Comparison of ENCODE assay signal across 8 cellular contexts in genomic region chr17:61635913-61636432, GRCh38. TPM values are rescaled to one million over a fixed set of nuclear protein-coding genes. Genes with fewer than 3 reads are reported as not detected.
DNase-seq lines count a peak whose midpoint lies in the region; ATAC-seq, FAIRE-seq and TF ChIP-seq lines count a peak whose summit lies in the region.

No MANE protein-coding gene starts in this region.

- no peaks in the 10 kb centered on the region for H3K9me1 ChIP-seq in endothelial cell of umbilical vein (replicated peaks; ENCODE audit: control insufficient read depth, extremely low read depth, insufficient read depth, low read length)

- H3K36me3 ChIP-seq in endothelial cell of umbilical vein (ENCODE audit: control insufficient read depth in 2 of 2, extremely low read depth in 1 of 2, insufficient read depth in 2 of 2, low read length in 2 of 2): no peaks in the 10 kb centered on the region

- no peak overlapping the region for H2AFZ ChIP-seq in endothelial cell of umbilical vein (ENCODE audit: low read depth, low read length)

- H4K20me1 ChIP-seq in endothelial cell of umbilical vein (replicated peaks; ENCODE audit: control insufficient read depth, extremely low read depth, insufficient read depth, low read length): no peaks in the 10 kb centered on the region

- H3K27me3 ChIP-seq in endothelial cell of umbilical vein (ENCODE audit: control insufficient read depth in 2 of 2, insufficient read depth in 2 of 2, low read length in 2 of 2): peaks cover 2 to 7% of the 10 kb centered on the region in 2 experiments

- no peak for DNase-seq in AG09309 (ENCODE audit: low read depth)
- no peak for DNase-seq in GM18507 (ENCODE audit: extremely low spot score, insufficient read length, low read depth)
- peak; percentile 0 for DNase-seq in NCI-H345 treated with DMSO at 0.1 percent for 48 hours (lab: John Stamatoyannopoulos, UW; ENCODE audit: unreplicated experiment)
- DNase-seq in WTC11 (ENCODE audit: low spot score): peak; percentile 49
- peak; percentile 69 for DNase-seq in endothelial cell of umbilical vein (ENCODE audit: low read depth, low spot score)
- DNase-seq in pons (ENCODE audit: low spot score): peak; percentile 20
- no peak for DNase-seq in middle frontal gyrus (ENCODE audit: extremely low spot score, low spot score)

- H3K4me3 ChIP-seq in AG09309 (ENCODE audit: control insufficient read depth, low read depth, low read length) (no peak overlapping the region), endothelial cell of umbilical vein (replicated peaks in 1 of 3; ENCODE audit: insufficient read depth in 1 of 3, low read depth in 1 of 3, low read length in 3 of 3) (no peak overlapping the region)

- no peaks in the 10 kb centered on the region for H3K27me3 Mint-ChIP-seq in WTC11 (ENCODE audit: low read depth)

- POLR2A ChIA-PET in WTC11 (lab: Charles Lee): no interaction called here
- POLR2A ChIA-PET in endothelial cell of umbilical vein (lab: Charles Lee): no interaction called here

- intact Hi-C loops in endothelial cell of umbilical vein (cut with micrococcal nuclease): loop anchor here (1.0 to 10.0 kb wide), 6 partner anchors 201 to 589 kb away; no protein-coding TSS in a partner anchor

- CTCF ChIA-PET in WTC11 (lab: Charles Lee): interaction anchor here (0.6 to 2.8 kb wide), 18 partner anchors 10 to 492 kb away, joined by 3 to 27 read pairs (median 3); partner anchors contain the start of gene BRIP1
- CTCF ChIA-PET in endothelial cell of umbilical vein (lab: Charles Lee): interaction anchor here (0.6 to 6.0 kb wide), 25 partner anchors 11 to 1501 kb away, joined by 3 to 76 read pairs (median 4); partner anchors contain the start of gene BRIP1

- no TSS peak for BruUV-seq in endothelial cell of umbilical vein (replicated peaks; lab: Mats Ljungman, UMichigan)

- no peak for TF ChIP-seq POLR2A in endothelial cell of umbilical vein (IDR thresholded peaks at IDR 0.05; ENCODE audit: low read depth, low read length)

- no peaks in the 10 kb centered on the region for H3K79me2 ChIP-seq in endothelial cell of umbilical vein (ENCODE audit: control insufficient read depth, insufficient read depth, low read length)

- TF ChIP-seq CTCF in AG09309 (IDR thresholded peaks at IDR 0.05; ENCODE audit: control insufficient read depth, insufficient read depth, low read depth, low read length, missing control alignments) (peak; percentile 81), WTC11 (IDR thresholded peaks at IDR 0.05) (peak; percentile 54), endothelial cell of umbilical vein (IDR thresholded peaks at IDR 0.05; ENCODE audit: extremely low read depth in 1 of 2, insufficient read depth in 1 of 2, low read depth in 1 of 2, low read length in 2 of 2) (peak; percentile 56 to 64)

- dilution Hi-C loops in endothelial cell of umbilical vein (cut with MboI; ENCODE audit: extremely low pct_ligation_motif_present, low sequenced_read_pairs): no loop called here

- no peaks in the 10 kb centered on the region for H3K9me3 ChIP-seq in endothelial cell of umbilical vein (replicated peaks; ENCODE audit: control insufficient read depth, insufficient read depth, low read length)

- H3K27ac ChIP-seq in endothelial cell of umbilical vein (ENCODE audit: insufficient read depth, low read depth, low read length): no peak overlapping the region

- peaks cover 8% of the 10 kb centered on the region for H3K9me3 Mint-ChIP-seq in WTC11

- H3K4me3 Mint-ChIP-seq in WTC11: no peak overlapping the region

- H3K4me2 ChIP-seq in endothelial cell of umbilical vein (ENCODE audit: insufficient read depth, low read length): no peak overlapping the region

- H3K27ac Mint-ChIP-seq in WTC11: no peak overlapping the region

- FAIRE-seq in GM18507 (lab: Jason Lieb, UNC) (peak; percentile 95), endothelial cell of umbilical vein (lab: Jason Lieb, UNC) (peak; percentile 35)

- no peaks in the 10 kb centered on the region for H3K4me1 Mint-ChIP-seq in WTC11

- ATAC-seq in WTC11: peak; percentile 38; the same call in 1 of the 2 replicates
- no peak for ATAC-seq in HG03108 (IDR thresholded peaks at IDR 0.05; ENCODE audit: unreplicated experiment)

- no peaks in the 10 kb centered on the region for H3K36me3 Mint-ChIP-seq in WTC11

- H3K9ac ChIP-seq in endothelial cell of umbilical vein (replicated peaks; ENCODE audit: extremely low read depth, insufficient read depth, low read length): no peak overlapping the region

- H3K4me1 ChIP-seq in endothelial cell of umbilical vein (ENCODE audit: control insufficient read depth, extremely low read depth, insufficient read depth, low read length): no peaks in the 10 kb centered on the region

TF ChIP-seq in WTC11, 78 proteins besides CTCF, POLR2A, EP300 and RAD21 (continues in another document):
- TF ChIP-seq, protein P1, sequence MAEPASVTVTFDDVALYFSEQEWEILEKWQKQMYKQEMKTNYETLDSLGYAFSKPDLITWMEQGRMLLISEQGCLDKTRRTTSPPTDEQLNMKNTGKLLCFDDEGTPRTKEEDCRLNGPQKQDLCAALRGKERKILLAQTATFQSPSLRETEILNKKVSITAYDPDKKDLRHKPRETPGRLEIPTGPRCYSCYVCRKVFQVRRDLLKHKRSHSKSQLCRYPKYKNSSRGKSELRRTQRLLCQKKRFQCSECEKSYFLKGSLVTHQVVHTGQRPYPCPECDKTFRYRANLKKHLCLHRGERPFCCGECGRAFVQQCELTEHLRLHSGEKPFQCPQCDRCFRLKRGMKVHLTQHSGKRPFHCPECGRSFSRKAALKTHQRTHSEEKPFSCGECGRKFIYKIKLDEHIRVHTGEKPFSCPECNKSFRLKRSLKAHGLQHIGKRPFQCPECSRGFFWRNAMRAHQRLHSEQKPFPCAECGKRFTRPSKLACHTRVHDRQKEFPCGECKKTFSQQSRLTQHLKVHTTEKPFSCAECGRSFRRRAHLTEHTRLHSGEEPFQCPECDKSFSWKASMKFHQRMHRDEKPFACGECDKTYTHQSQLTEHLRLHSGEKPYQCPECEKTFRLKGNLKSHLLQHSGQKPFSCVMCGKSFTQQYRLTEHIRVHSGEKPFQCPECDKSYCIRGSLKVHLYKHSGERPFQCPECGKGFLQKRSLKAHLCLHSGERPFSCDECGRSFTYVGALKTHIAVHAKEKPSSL (CRISPR knock-in tag; conservative IDR thresholded peaks at IDR 0.05): no peak
- TF ChIP-seq TEAD4 (CRISPR knock-in tag; IDR thresholded peaks at IDR 0.05) (no peak), NFYB (CRISPR knock-in tag; conservative IDR thresholded peaks at IDR 0.05; ENCODE audit: low read depth) (no peak), OVOL2 (CRISPR knock-in tag; IDR thresholded peaks at IDR 0.05; ENCODE audit: borderline replicate concordance) (no peak)

TF ChIP-seq in endothelial cell of umbilical vein, 7 proteins besides CTCF, POLR2A, EP300 and RAD21:
- no peak for TF ChIP-seq MYC (IDR thresholded peaks at IDR 0.05; ENCODE audit: low read depth, low read length)
- TF ChIP-seq, protein P2, sequence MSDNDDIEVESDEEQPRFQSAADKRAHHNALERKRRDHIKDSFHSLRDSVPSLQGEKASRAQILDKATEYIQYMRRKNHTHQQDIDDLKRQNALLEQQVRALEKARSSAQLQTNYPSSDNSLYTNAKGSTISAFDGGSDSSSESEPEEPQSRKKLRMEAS (IDR thresholded peaks at IDR 0.05; ENCODE audit: insufficient read depth, insufficient read length): no peak
- TF ChIP-seq FOS (IDR thresholded peaks at IDR 0.05; ENCODE audit: borderline replicate concordance, insufficient read depth, low read length): no peak
- no peak for TF ChIP-seq POLR2AphosphoS5 (IDR thresholded peaks at IDR 0.05; ENCODE audit: insufficient read depth, low read depth, low read length)
- TF ChIP-seq GATA2 (IDR thresholded peaks at IDR 0.05; ENCODE audit: insufficient read depth, insufficient read length, low read depth, low read length): no peak
- TF ChIP-seq JUN (IDR thresholded peaks at IDR 0.05; ENCODE audit: borderline replicate concordance, insufficient read depth, insufficient read length, low read depth): no peak
- TF ChIP-seq EZH2 (IDR thresholded peaks at IDR 0.05; ENCODE audit: borderline replicate concordance, low read depth, low read length, severe bottlenecking): no peak
TF ChIP-seq in endothelial cell of umbilical vein: peak in this region for 0.

RNA-seq across cellular contexts. Expression of gene NACA2, which starts 45.0 kb away (rescaled TPM):
- total RNA-seq in WTC11 (2021) (not detected in 3 replicates), endothelial cell of umbilical vein (not detected in 2 replicates)
- not detected in 2 replicates for polyA plus RNA-seq in endothelial cell of umbilical vein
- not detected in 2 replicates for polyA plus RNA-seq in endothelial cell of umbilical vein (2011; cell fraction: cytosol; rRNA removed)
- polyA plus RNA-seq in endothelial cell of umbilical vein (2011; cell fraction: nucleus; rRNA removed): not detected in 2 replicates
- 1.3 and 1.6 TPM in 2 replicates for polyA plus RNA-seq in endothelial cell of umbilical vein (2012)
- polyA minus RNA-seq in endothelial cell of umbilical vein: not detected in 2 replicates
- polyA minus RNA-seq in endothelial cell of umbilical vein (2011; cell fraction: cytosol; rRNA and poly(A)+ RNA removed): not detected
- polyA minus RNA-seq in endothelial cell of umbilical vein (2011; cell fraction: nucleus; rRNA and poly(A)+ RNA removed): not detected in 2 replicates

Comparison
In these comparisons a context has a peak if more than half of its experiments do, and no peak if none do; other contexts are left out.
1. DNase-seq: peak in NCI-H345 treated with DMSO at 0.1 percent for 48 hours (single experiment), WTC11 (single experiment), endothelial cell of umbilical vein (single experiment) and pons (single experiment); none in AG09309 (single experiment), GM18507 (single experiment) and middle frontal gyrus (single experiment).
2. Peak in every context shown above with its lines, with median percentiles within 50 percentile points of each other: CTCF ChIP-seq.